Comparison of ENCODE assay signal across 8 cellular contexts in genomic region chr4:103198111-103198765, GRCh38. TPM values are rescaled to one million over a fixed set of nuclear protein-coding genes. Genes with fewer than 3 reads are reported as not detected.
DNase-seq lines count a peak whose midpoint lies in the region; ATAC-seq, FAIRE-seq and TF ChIP-seq lines count a peak whose summit lies in the region.

TSS of gene CENPE (minus strand) at chr4:103198343. CDS start at chr4:103198319, 24 bp downstream.

- POLR2A ChIA-PET in naive thymus-derived CD8-positive, alpha-beta T cell (lab: Charles Lee) = interaction anchor here (0.9 kb wide), 1 partner anchor 329 kb away, joined by 3 read pairs; the partner anchor contains the start of gene CISD2

- no peaks in the 10 kb centered on the region for H3K9me3 Mint-ChIP-seq in naive thymus-derived CD8-positive, alpha-beta T cell
- H3K9me3 Mint-ChIP-seq in stimulated activated naive B cell treated with anti-CD40 and anti-IgM and Interleukin-4, amounts not matched to agents 10 μg/mL and 1 μg/mL and 100 μg/mL, for 72 hours = no peaks in the 10 kb centered on the region

- peak; percentile 46 for FAIRE-seq in RCC 7860 (lab: Jason Lieb, UNC)

- ATAC-seq in GM21723 (IDR thresholded peaks at IDR 0.05; ENCODE audit: unreplicated experiment) = peak; percentile 95
- ATAC-seq in naive thymus-derived CD8-positive, alpha-beta T cell = peak; percentile 88 to 89
- peak; percentile 92 to 94 for ATAC-seq in stimulated activated naive B cell treated with anti-CD40 and anti-IgM and Interleukin-4, amounts not matched to agents 10 μg/mL and 1 μg/mL and 100 μg/mL, for 72 hours (replicated peaks)

- peak within 1 kb of the TSS; percentile 93 for H3K4me3 ChIP-seq in fibroblast of mammary gland (ENCODE audit: control insufficient read depth, low read depth, low read length)

- peak within 1 kb of the TSS; percentile 87 to 99 (median 98) for H3K27ac Mint-ChIP-seq in naive thymus-derived CD8-positive, alpha-beta T cell
- peak within 1 kb of the TSS; percentile 96 for H3K27ac Mint-ChIP-seq in stimulated activated naive B cell treated with anti-CD40 and anti-IgM and Interleukin-4, amounts not matched to agents 10 μg/mL and 1 μg/mL and 100 μg/mL, for 72 hours

- peaks cover 0 to 15% (median 6%) of the 10 kb centered on the region in 5 donors for H3K27me3 Mint-ChIP-seq in naive thymus-derived CD8-positive, alpha-beta T cell
- peaks cover 5 to 7% of the 10 kb centered on the region in 2 donors for H3K27me3 Mint-ChIP-seq in stimulated activated naive B cell treated with anti-CD40 and anti-IgM and Interleukin-4, amounts not matched to agents 10 μg/mL and 1 μg/mL and 100 μg/mL, for 72 hours

- TF ChIP-seq CTCF in fibroblast of mammary gland (conservative IDR thresholded peaks at IDR 0.05; ENCODE audit: control insufficient read depth, insufficient read depth, low read depth, low read length) = no peak

- peak within 1 kb of the TSS; percentile 91 to 97 (median 96) for H3K4me3 Mint-ChIP-seq in naive thymus-derived CD8-positive, alpha-beta T cell
- peak within 1 kb of the TSS; percentile 90 to 98 for H3K4me3 Mint-ChIP-seq in stimulated activated naive B cell treated with anti-CD40 and anti-IgM and Interleukin-4, amounts not matched to agents 10 μg/mL and 1 μg/mL and 100 μg/mL, for 72 hours

- in situ Hi-C loops in KBM-7 (cut with MboI; ENCODE audit: low pct_unique_long_range_greater_than_20kb, low sequenced_read_pairs) = no loop called here

- peak; percentile 57 for DNase-seq in DMS79 treated with DMSO at 0.1 percent for 48 hours (lab: John Stamatoyannopoulos, UW)
- peak; percentile 95 for DNase-seq in KBM-7
- DNase-seq in RCC 7860 (ENCODE audit: low spot score) = peak; percentile 63
- DNase-seq in activated T-cell treated with anti-CD3 and anti-CD28 coated beads, Interleukin-2, amount 50 U/mL, for 48 hours = peak; percentile 93 to 95
- DNase-seq in fibroblast of mammary gland (ENCODE audit: low read depth) = peak; percentile 85
- DNase-seq in naive thymus-derived CD8-positive, alpha-beta T cell = peak; percentile 69 to 94 (median 83)
- DNase-seq in stimulated activated naive B cell treated with anti-CD40 and anti-IgM and Interleukin-4, amounts not matched to agents 10 μg/mL and 1 μg/mL and 100 μg/mL, for 72 hours = peak; percentile 80

- peaks cover 1 to 14% (median 11%) of the 10 kb centered on the region in 4 donors for H3K4me1 Mint-ChIP-seq in naive thymus-derived CD8-positive, alpha-beta T cell
- peaks cover 8 to 9% of the 10 kb centered on the region in 2 donors for H3K4me1 Mint-ChIP-seq in stimulated activated naive B cell treated with anti-CD40 and anti-IgM and Interleukin-4, amounts not matched to agents 10 μg/mL and 1 μg/mL and 100 μg/mL, for 72 hours

- no peaks in the 10 kb centered on the region for H3K36me3 Mint-ChIP-seq in naive thymus-derived CD8-positive, alpha-beta T cell
- no peaks in the 10 kb centered on the region for H3K36me3 Mint-ChIP-seq in stimulated activated naive B cell treated with anti-CD40 and anti-IgM and Interleukin-4, amounts not matched to agents 10 μg/mL and 1 μg/mL and 100 μg/mL, for 72 hours

RNA-seq across cellular contexts. Expression of gene CENPE, which starts in this region (rescaled TPM):
- total RNA-seq in naive thymus-derived CD8-positive, alpha-beta T cell = under 1 TPM; 0.44 to 0.62 TPM
- under 1 TPM in 1 of 3 donors, not detected in 2; 0.14 TPM for polyA plus RNA-seq in naive thymus-derived CD8-positive, alpha-beta T cell

Comparison
In these comparisons a context has a peak if more than half of its experiments do, and no peak if none do; other contexts are left out.
1. Peak in every context shown above with its lines: DNase-seq, ATAC-seq and H3K4me3 ChIP-seq.
2. Peak in DNase-seq and ATAC-seq in naive thymus-derived CD8-positive, alpha-beta T cell; RNA of the gene not detected or under 1 TPM.